Comparison of ENCODE assay signal across 8 cellular contexts in the genomic region with DNA sequence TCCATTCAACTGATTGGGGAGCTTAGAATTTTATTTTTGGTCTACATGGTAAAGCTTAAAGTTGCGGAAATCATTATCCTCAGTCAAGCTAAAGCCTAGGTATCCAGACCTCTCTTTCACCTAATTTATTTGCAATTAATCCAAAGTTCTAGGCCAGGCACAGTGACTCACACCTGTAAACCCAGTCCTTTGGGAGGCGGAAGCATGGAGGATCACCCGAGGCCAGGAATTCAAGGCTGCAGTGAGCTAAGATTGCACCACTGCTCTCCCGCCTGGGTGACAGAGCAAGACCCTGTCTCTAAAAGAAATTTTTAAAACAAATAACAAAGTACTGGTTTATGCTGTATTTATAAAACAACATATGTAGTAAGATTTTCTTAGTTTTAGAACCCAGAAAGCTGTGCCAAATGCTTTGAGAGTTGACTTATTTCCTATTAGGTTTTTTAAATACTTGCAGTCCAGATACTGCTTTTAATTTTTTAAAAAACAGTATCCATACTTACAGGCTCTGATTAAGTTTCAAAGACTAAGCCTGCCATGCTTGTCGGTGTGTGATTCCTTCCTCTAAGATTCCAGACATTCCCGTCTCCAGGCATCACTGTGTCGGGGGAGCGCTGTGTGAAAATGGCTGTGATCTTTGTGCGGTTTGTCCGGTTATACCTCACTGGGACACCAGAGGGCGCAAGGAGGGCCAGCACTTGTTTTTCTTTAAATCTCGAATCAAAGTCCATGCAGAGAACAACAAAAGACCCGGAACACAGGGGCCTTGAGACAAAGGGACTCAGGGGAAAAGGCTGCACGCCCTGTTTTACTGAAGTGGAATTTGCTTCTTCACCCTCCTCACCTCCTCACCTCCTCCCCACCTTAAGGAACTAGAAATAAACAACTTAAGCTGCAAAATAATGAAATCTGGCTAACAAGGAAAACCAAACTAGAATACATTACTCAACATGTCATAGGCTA. TPM values are rescaled to one million over a fixed set of nuclear protein-coding genes. Genes with fewer than 3 reads are reported as not detected.
A peak's percentile ranks its signal among the peaks of the same experiment; 100 is the strongest.
DNase-seq lines count a peak whose midpoint lies in the region; ATAC-seq, FAIRE-seq and TF ChIP-seq lines count a peak whose summit lies in the region.

No MANE protein-coding gene starts in this region.

- H3K27me3 ChIP-seq in right cardiac atrium (ENCODE audit: control insufficient read depth, insufficient read depth) (no peaks in the 10 kb centered on the region), rectal smooth muscle tissue (ENCODE audit: control insufficient read depth, insufficient read depth, low read length) (no peaks in the 10 kb centered on the region)

- no peaks in the 10 kb centered on the region for H3K9me3 ChIP-seq in right cardiac atrium (ENCODE audit: control insufficient read depth, low read length)

- H3K4me3 Mint-ChIP-seq in T-helper 1 cell treated with Interleukin-12 subunit alpha and Interleukin-12 subunit beta and Interleukin-4 antibody, amounts not matched to agents 30 μg/mL and 1 μg/mL, for 36 hours = peak overlapping the region; percentile 21

- H3K4me3 ChIP-seq in right cardiac atrium (ENCODE audit: low read length) (no peak overlapping the region), rectal smooth muscle tissue (ENCODE audit: low read length) (no peak overlapping the region)

- H3K27ac Mint-ChIP-seq in T-helper 1 cell treated with Interleukin-12 subunit alpha and Interleukin-12 subunit beta and Interleukin-4 antibody, amounts not matched to agents 30 μg/mL and 1 μg/mL, for 36 hours = peak overlapping the region; percentile 82

- no peak for TF ChIP-seq POLR2A in GM12892 (IDR thresholded peaks at IDR 0.05; ENCODE audit: low read depth, low read length)

- no peaks in the 10 kb centered on the region for H3K36me3 ChIP-seq in rectal smooth muscle tissue (ENCODE audit: control insufficient read depth, insufficient read depth, low read length)

- H3K27ac ChIP-seq in right cardiac atrium (ENCODE audit: low read length) (no peak overlapping the region), rectal smooth muscle tissue (ENCODE audit: low read depth, low read length) (peak overlapping the region; percentile 61)

- WGBS in right cardiac atrium = 27% methylated on average over 14 of the region's 14 CpGs

- H3K4me1 ChIP-seq in right cardiac atrium (ENCODE audit: control insufficient read depth, insufficient read depth, low read length) (no peaks in the 10 kb centered on the region), rectal smooth muscle tissue (ENCODE audit: control insufficient read depth, insufficient read depth, low read length) (no peaks in the 10 kb centered on the region)

- no peaks in the 10 kb centered on the region for H3K36me3 Mint-ChIP-seq in T-helper 1 cell treated with Interleukin-12 subunit alpha and Interleukin-12 subunit beta and Interleukin-4 antibody, amounts not matched to agents 30 μg/mL and 1 μg/mL, for 36 hours (ENCODE audit: low read depth)

- no peaks in the 10 kb centered on the region for H3K9me3 Mint-ChIP-seq in T-helper 1 cell treated with Interleukin-12 subunit alpha and Interleukin-12 subunit beta and Interleukin-4 antibody, amounts not matched to agents 30 μg/mL and 1 μg/mL, for 36 hours

- intact Hi-C loops in right cardiac atrium (cut with DNase I) = loop anchor here in 1 of 4 donors (2.0 kb wide), 1 partner anchor 24 kb away; a partner anchor contains a TSS

- H3K4me1 Mint-ChIP-seq in T-helper 1 cell treated with Interleukin-12 subunit alpha and Interleukin-12 subunit beta and Interleukin-4 antibody, amounts not matched to agents 30 μg/mL and 1 μg/mL, for 36 hours (ENCODE audit: low read depth) = peaks cover 6% of the 10 kb centered on the region

- peak; percentile 92 for ATAC-seq in HG02798 (IDR thresholded peaks at IDR 0.05; ENCODE audit: poor library complexity, unreplicated experiment)
- peak; percentile 89 to 93 for ATAC-seq in right cardiac atrium
- no peak for ATAC-seq in HG03039 (IDR thresholded peaks at IDR 0.05; ENCODE audit: unreplicated experiment)

- peaks cover 15% of the 10 kb centered on the region for H3K27me3 Mint-ChIP-seq in T-helper 1 cell treated with Interleukin-12 subunit alpha and Interleukin-12 subunit beta and Interleukin-4 antibody, amounts not matched to agents 30 μg/mL and 1 μg/mL, for 36 hours (ENCODE audit: low read depth)

- no peak overlapping the region for H3K9ac ChIP-seq in rectal smooth muscle tissue (ENCODE audit: low read length)

- DNase-seq in GM12892 (ENCODE audit: insufficient read length) = peak; percentile 45
- DNase-seq in NCI-H1436 (lab: John Stamatoyannopoulos, UW) = peak; percentile 85
- peak; percentile 18 to 88 (median 73) for DNase-seq in anterior cingulate cortex (lab: John Stamatoyannopoulos, UW)
- peak; percentile 79 to 93 (median 90) for DNase-seq in right cardiac atrium

- FAIRE-seq in GM12892 (lab: Jason Lieb, UNC) = peak; percentile 90

RNA-seq across cellular contexts. Expression of a gene that starts 24.6 kb away (rescaled TPM):
- 124 TPM for polyA plus RNA-seq in GM12892 (2012; ENCODE audit: missing spikeins)
- total RNA-seq in right cardiac atrium = 10 to 100 TPM; 18.8 to 28.9 (median 21.6) TPM
- 14.8 TPM for polyA plus RNA-seq in right cardiac atrium
